ENCODE assay signal across 8 cellular contexts in genomic region chr1:236142358-236143103, GRCh38. TPM values are rescaled to one million over a fixed set of nuclear protein-coding genes. Genes with fewer than 3 reads are reported as not detected.
DNase-seq lines count a peak whose midpoint lies in the region; ATAC-seq lines count a peak whose summit lies in the region.

A gene with protein sequence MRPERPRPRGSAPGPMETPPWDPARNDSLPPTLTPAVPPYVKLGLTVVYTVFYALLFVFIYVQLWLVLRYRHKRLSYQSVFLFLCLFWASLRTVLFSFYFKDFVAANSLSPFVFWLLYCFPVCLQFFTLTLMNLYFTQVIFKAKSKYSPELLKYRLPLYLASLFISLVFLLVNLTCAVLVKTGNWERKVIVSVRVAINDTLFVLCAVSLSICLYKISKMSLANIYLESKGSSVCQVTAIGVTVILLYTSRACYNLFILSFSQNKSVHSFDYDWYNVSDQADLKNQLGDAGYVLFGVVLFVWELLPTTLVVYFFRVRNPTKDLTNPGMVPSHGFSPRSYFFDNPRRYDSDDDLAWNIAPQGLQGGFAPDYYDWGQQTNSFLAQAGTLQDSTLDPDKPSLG (plus strand): TSS chr1:236142539. CDS start chr1:236142623, 84 bp downstream.

- no peak within 1 kb of the TSS for H2AK5ac ChIP-seq in mesenchymal stem cell (ENCODE audit: low read length, severe bottlenecking)

- peak within 1 kb of the TSS in 1 of 2 experiments; percentile 99 for H3K23ac ChIP-seq in mesenchymal stem cell (ENCODE audit: low read length in 2 of 2)

- CTCF ChIA-PET in activated CD4-positive, alpha-beta memory T cell treated with anti-CD3 and anti-CD28 coated beads for 36 hours (lab: Charles Lee) = no interaction called here

- H3K27ac ChIP-seq in effector memory CD4-positive, alpha-beta T cell (ENCODE audit: insufficient read depth, low read length, poor library complexity, severe bottlenecking) = peak within 1 kb of the TSS; percentile 32
- peak within 1 kb of the TSS; percentile 9 for H3K27ac ChIP-seq in mesenchymal stem cell (ENCODE audit: low read length, poor library complexity, severe bottlenecking)

- peaks cover 7% of the 10 kb centered on the region for H3K27me3 ChIP-seq in effector memory CD4-positive, alpha-beta T cell (replicated peaks; ENCODE audit: control insufficient read depth, insufficient read depth, low read length, poor library complexity, severe bottlenecking)
- H3K27me3 ChIP-seq in mesenchymal stem cell (ENCODE audit: control insufficient read depth in 1 of 2, insufficient read depth in 1 of 2, low read length in 2 of 2) = peaks cover 23 to 36% of the 10 kb centered on the region in 2 experiments

- peak within 1 kb of the TSS; percentile 80 to 96 for H3K18ac ChIP-seq in mesenchymal stem cell (ENCODE audit: low read depth in 1 of 2, low read length in 2 of 2)

- peak; percentile 62 for ATAC-seq in HG02798 (IDR thresholded peaks at IDR 0.05; ENCODE audit: poor library complexity, unreplicated experiment)

- H4K91ac ChIP-seq in mesenchymal stem cell (ENCODE audit: low read length) = peak within 1 kb of the TSS; percentile 34

- peaks cover 2% of the 10 kb centered on the region for H3K36me3 Mint-ChIP-seq in activated CD4-positive, alpha-beta memory T cell treated with anti-CD3 and anti-CD28 coated beads for 36 hours

- peak within 1 kb of the TSS; percentile 88 for H2AFZ ChIP-seq in mesenchymal stem cell (ENCODE audit: low read depth, low read length)

- peak within 1 kb of the TSS; percentile 96 for H3K4me2 ChIP-seq in mesenchymal stem cell (ENCODE audit: low read length, poor library complexity, severe bottlenecking)

- no peaks in the 10 kb centered on the region for H3K9me3 Mint-ChIP-seq in activated CD4-positive, alpha-beta memory T cell treated with anti-CD3 and anti-CD28 coated beads for 36 hours

- H3K79me1 ChIP-seq in mesenchymal stem cell (replicated peaks; ENCODE audit: low read length, poor library complexity, severe bottlenecking) = peaks cover 18% of the 10 kb centered on the region

- peak within 1 kb of the TSS; percentile 94 for H3K4me3 Mint-ChIP-seq in activated CD4-positive, alpha-beta memory T cell treated with anti-CD3 and anti-CD28 coated beads for 36 hours

- peak within 1 kb of the TSS; percentile 78 for H3K27ac Mint-ChIP-seq in activated CD4-positive, alpha-beta memory T cell treated with anti-CD3 and anti-CD28 coated beads for 36 hours

- H2BK15ac ChIP-seq in mesenchymal stem cell (ENCODE audit: low read depth, poor library complexity, severe bottlenecking) = peak within 1 kb of the TSS; percentile 77

- peak within 1 kb of the TSS; percentile 48 for H2BK5ac ChIP-seq in mesenchymal stem cell (ENCODE audit: low read depth, low read length, poor library complexity, severe bottlenecking)

- no peaks in the 10 kb centered on the region for H3K36me3 ChIP-seq in effector memory CD4-positive, alpha-beta T cell (ENCODE audit: control insufficient read depth, insufficient read depth, low read length)
- H3K36me3 ChIP-seq in mesenchymal stem cell (ENCODE audit: control insufficient read depth in 1 of 2, insufficient read depth in 2 of 2, low read depth in 1 of 2, low read length in 2 of 2) = peaks cover 0 to 5% of the 10 kb centered on the region in 2 experiments

- POLR2A ChIA-PET in activated CD4-positive, alpha-beta memory T cell treated with anti-CD3 and anti-CD28 coated beads for 36 hours (lab: Charles Lee) = interaction anchor here (1.8 to 2.2 kb wide), 2 partner anchors 13 to 18 kb away, joined by 4 to 9 read pairs; no protein-coding TSS in a partner anchor

- peaks cover 27% of the 10 kb centered on the region for H3K27me3 Mint-ChIP-seq in activated CD4-positive, alpha-beta memory T cell treated with anti-CD3 and anti-CD28 coated beads for 36 hours

- H3K9ac ChIP-seq in mesenchymal stem cell (ENCODE audit: low read length) = peak within 1 kb of the TSS; percentile 87

- H2BK12ac ChIP-seq in mesenchymal stem cell (ENCODE audit: low read length in 2 of 2) = peak within 1 kb of the TSS in 1 of 2 experiments; percentile 10

- peaks cover 15% of the 10 kb centered on the region for H3K4me1 ChIP-seq in effector memory CD4-positive, alpha-beta T cell (ENCODE audit: control insufficient read depth, insufficient read depth, low read length, poor library complexity, severe bottlenecking)
- peaks cover 21% of the 10 kb centered on the region for H3K4me1 ChIP-seq in mesenchymal stem cell (ENCODE audit: control insufficient read depth, insufficient read depth, low read depth, low read length)

- H3K9me3 ChIP-seq in effector memory CD4-positive, alpha-beta T cell (ENCODE audit: control insufficient read depth, low read length) = no peaks in the 10 kb centered on the region
- H3K9me3 ChIP-seq in mesenchymal stem cell (ENCODE audit: control insufficient read depth, low read length) = no peaks in the 10 kb centered on the region

- H3K4me1 Mint-ChIP-seq in activated CD4-positive, alpha-beta memory T cell treated with anti-CD3 and anti-CD28 coated beads for 36 hours (ENCODE audit: low read depth) = peaks cover 21% of the 10 kb centered on the region

- intact Hi-C loops in activated CD4-positive, alpha-beta memory T cell treated with anti-CD3 and anti-CD28 coated beads for 36 hours (cut with micrococcal nuclease) = loop anchor here (1.0 to 5.0 kb wide), 3 partner anchors 14 to 140 kb away; no protein-coding TSS in a partner anchor

- H3K14ac ChIP-seq in mesenchymal stem cell (ENCODE audit: low read length in 2 of 2) = peak within 1 kb of the TSS in 1 of 2 experiments; percentile 37

- peak; percentile 38 for DNase-seq in NCI-H2196 (lab: John Stamatoyannopoulos, UW; ENCODE audit: unreplicated experiment)
- DNase-seq in NCI-H2196 treated with DMSO at 0.1 percent for 48 hours (lab: John Stamatoyannopoulos, UW; ENCODE audit: unreplicated experiment) = no peak
- peak; percentile 37 for DNase-seq in NCI-H2227 treated with DMSO at 0.1 percent for 48 hours (lab: John Stamatoyannopoulos, UW)
- DNase-seq in activated CD4-positive, alpha-beta memory T cell treated with anti-CD3 and anti-CD28 coated beads for 36 hours = peak; percentile 78
- peak; percentile 24 to 32 (median 25) for DNase-seq in effector memory CD4-positive, alpha-beta T cell
- DNase-seq in mesenchymal stem cell = peak; percentile 63
- DNase-seq in stimulated activated CD8-positive, alpha-beta memory T cell treated with anti-CD3 and anti-CD28 coated beads, Interleukin-15, amount 100 ng/mL, for 24 hours (ENCODE audit: low read depth) = peak; percentile 26

- peak within 1 kb of the TSS in 1 of 2 experiments; percentile 42 for H3K4ac ChIP-seq in mesenchymal stem cell (ENCODE audit: low read depth in 1 of 2, low read length in 2 of 2)

- H3K4me3 ChIP-seq in effector memory CD4-positive, alpha-beta T cell (ENCODE audit: insufficient read depth, low read depth, low read length, poor library complexity, severe bottlenecking) = peak within 1 kb of the TSS; percentile 82
- H3K4me3 ChIP-seq in mesenchymal stem cell (ENCODE audit: insufficient read depth in 1 of 2, low read depth in 1 of 2, low read length in 2 of 2) = peak within 1 kb of the TSS; percentile 72 to 91

- WGBS in mesenchymal stem cell = 3% methylated on average over 55 of the region's 89 CpGs

- H4K8ac ChIP-seq in mesenchymal stem cell (ENCODE audit: low read length) = peak within 1 kb of the TSS; percentile 78

- peak within 1 kb of the TSS; percentile 66 for H2BK120ac ChIP-seq in mesenchymal stem cell (ENCODE audit: low read depth, low read length)

RNA-seq across cellular contexts. Expression of the gene that starts here (rescaled TPM):
- 1 to 10 TPM; 5.6 TPM for total RNA-seq in activated CD4-positive, alpha-beta memory T cell treated with anti-CD3 and anti-CD28 coated beads for 36 hours
- 20.6 TPM for polyA plus RNA-seq in mesenchymal stem cell (2013, experiment 1 of 2)
- 20.8 TPM for polyA plus RNA-seq in mesenchymal stem cell (2013, experiment 2 of 2)
